ENCODE assay signal across 1 cellular context in the genomic region with DNA sequence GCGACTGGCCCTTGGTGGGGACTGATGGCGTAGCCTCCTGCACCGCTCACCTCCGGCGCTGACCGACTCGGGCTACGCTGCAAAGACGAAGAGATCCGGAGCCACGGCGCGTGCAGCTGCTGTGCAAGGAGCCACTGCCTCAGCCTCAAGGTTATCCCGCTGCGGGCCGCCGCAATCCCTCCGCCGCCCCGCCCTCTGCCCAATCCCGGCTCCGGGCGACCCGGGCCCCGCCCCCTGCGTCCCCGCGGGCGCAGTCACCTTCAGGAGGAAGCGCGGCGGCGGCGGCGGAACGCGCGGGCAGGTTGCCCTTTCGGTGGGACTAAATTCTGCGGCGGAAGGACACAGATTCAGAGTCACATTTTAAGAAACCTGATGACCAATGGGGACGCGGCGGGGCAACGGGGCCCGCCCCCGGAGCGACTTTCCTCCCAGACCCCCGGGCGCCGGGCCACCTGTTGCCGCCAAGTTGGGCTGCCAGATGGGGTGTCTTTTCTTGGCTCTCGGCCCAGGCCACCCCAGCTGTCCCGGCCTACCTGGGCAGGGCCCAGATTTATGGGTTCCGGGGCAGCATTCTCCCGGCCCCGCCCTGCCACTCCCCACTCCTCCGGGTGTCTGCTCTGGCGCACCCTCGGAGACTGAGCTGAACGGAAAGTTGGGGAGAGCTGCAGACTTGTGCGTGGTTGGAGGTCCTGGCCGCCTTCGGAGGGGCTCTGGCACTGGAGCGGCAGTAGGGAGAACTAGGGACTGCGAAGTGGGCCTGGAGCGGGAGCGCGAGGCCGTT.
TF ChIP-seq lines count a peak whose summit lies in the region.

TSS of gene PKM (minus strand) at position 125 of the 781 bp plus-strand sequence. CDS start 12,093 bp downstream, outside the sequence.

TF ChIP-seq in HEK293, 187 proteins besides CTCF, POLR2A, EP300 and RAD21 (continued from another document and continues in another):
- peak; percentile 100 for TF ChIP-seq ZEB2 (tag by site-specific recombination; IDR thresholded peaks at IDR 0.05)
- TF ChIP-seq TRIM28 (IDR thresholded peaks at IDR 0.05; ENCODE audit: borderline replicate concordance, low read length): peak; percentile 37; the same call in 1 of the 2 replicates
- no peak for TF ChIP-seq PRDM1 (tag by site-specific recombination; IDR thresholded peaks at IDR 0.05)
- no peak for TF ChIP-seq ZNF549 (tag by site-specific recombination; IDR thresholded peaks at IDR 0.05)
- 0 out of 2 replicates have a peak, but pooled peaks have one; percentile 5 for TF ChIP-seq ZNF548 (tag by site-specific recombination; IDR thresholded peaks at IDR 0.05)
- TF ChIP-seq ZBTB20 (tag by site-specific recombination; IDR thresholded peaks at IDR 0.05): peak; percentile 77
- no peak for TF ChIP-seq ZNF48 (tag by site-specific recombination; IDR thresholded peaks at IDR 0.05)
- TF ChIP-seq ZNF624 (tag by site-specific recombination; IDR thresholded peaks at IDR 0.05): peak; percentile 6; the same call in 1 of the 2 replicates
- TF ChIP-seq, protein P1, sequence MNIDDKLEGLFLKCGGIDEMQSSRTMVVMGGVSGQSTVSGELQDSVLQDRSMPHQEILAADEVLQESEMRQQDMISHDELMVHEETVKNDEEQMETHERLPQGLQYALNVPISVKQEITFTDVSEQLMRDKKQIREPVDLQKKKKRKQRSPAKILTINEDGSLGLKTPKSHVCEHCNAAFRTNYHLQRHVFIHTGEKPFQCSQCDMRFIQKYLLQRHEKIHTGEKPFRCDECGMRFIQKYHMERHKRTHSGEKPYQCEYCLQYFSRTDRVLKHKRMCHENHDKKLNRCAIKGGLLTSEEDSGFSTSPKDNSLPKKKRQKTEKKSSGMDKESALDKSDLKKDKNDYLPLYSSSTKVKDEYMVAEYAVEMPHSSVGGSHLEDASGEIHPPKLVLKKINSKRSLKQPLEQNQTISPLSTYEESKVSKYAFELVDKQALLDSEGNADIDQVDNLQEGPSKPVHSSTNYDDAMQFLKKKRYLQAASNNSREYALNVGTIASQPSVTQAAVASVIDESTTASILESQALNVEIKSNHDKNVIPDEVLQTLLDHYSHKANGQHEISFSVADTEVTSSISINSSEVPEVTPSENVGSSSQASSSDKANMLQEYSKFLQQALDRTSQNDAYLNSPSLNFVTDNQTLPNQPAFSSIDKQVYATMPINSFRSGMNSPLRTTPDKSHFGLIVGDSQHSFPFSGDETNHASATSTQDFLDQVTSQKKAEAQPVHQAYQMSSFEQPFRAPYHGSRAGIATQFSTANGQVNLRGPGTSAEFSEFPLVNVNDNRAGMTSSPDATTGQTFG (tag by site-specific recombination; IDR thresholded peaks at IDR 0.05; ENCODE audit: borderline replicate concordance): peak; percentile 84; the same call in 1 of the 2 replicates
- TF ChIP-seq ZNF138 (tag by site-specific recombination; IDR thresholded peaks at IDR 0.05; ENCODE audit: borderline replicate concordance): no peak
- TF ChIP-seq ZNF157 (tag by site-specific recombination; IDR thresholded peaks at IDR 0.05): no peak
- no peak for TF ChIP-seq OVOL3 (tag by site-specific recombination; IDR thresholded peaks at IDR 0.05)
- TF ChIP-seq ZBTB7A (tag by site-specific recombination; IDR thresholded peaks at IDR 0.05; ENCODE audit: low read depth): peak; percentile 97; the same call in 1 of the 2 replicates
- peak; percentile 83 for TF ChIP-seq ZSCAN23 (tag by site-specific recombination; IDR thresholded peaks at IDR 0.05)
- no peak for TF ChIP-seq ZNF792 (tag by site-specific recombination; IDR thresholded peaks at IDR 0.05)
- peak; percentile 22; the same call in 1 of the 2 replicates for TF ChIP-seq ZNF558 (tag by site-specific recombination; IDR thresholded peaks at IDR 0.05)
- peak; percentile 89 for TF ChIP-seq ZIC2 (tag by site-specific recombination; IDR thresholded peaks at IDR 0.05)
- no peak for TF ChIP-seq ZNF202 (tag by site-specific recombination; IDR thresholded peaks at IDR 0.05; ENCODE audit: borderline replicate concordance)
- no peak for TF ChIP-seq ZNF248 (tag by site-specific recombination; IDR thresholded peaks at IDR 0.05)
- TF ChIP-seq GLI4 (tag by site-specific recombination; IDR thresholded peaks at IDR 0.05): no peak
- peak; percentile 13; the same call in 1 of the 2 replicates for TF ChIP-seq ZNF2 (tag by site-specific recombination; IDR thresholded peaks at IDR 0.05)
- TF ChIP-seq, protein P2, sequence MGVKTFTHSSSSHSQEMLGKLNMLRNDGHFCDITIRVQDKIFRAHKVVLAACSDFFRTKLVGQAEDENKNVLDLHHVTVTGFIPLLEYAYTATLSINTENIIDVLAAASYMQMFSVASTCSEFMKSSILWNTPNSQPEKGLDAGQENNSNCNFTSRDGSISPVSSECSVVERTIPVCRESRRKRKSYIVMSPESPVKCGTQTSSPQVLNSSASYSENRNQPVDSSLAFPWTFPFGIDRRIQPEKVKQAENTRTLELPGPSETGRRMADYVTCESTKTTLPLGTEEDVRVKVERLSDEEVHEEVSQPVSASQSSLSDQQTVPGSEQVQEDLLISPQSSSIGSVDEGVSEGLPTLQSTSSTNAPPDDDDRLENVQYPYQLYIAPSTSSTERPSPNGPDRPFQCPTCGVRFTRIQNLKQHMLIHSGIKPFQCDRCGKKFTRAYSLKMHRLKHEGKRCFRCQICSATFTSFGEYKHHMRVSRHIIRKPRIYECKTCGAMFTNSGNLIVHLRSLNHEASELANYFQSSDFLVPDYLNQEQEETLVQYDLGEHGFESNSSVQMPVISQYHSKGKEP (tag by site-specific recombination; IDR thresholded peaks at IDR 0.05): peak; percentile 79
- no peak for TF ChIP-seq ZNF776 (tag by site-specific recombination; IDR thresholded peaks at IDR 0.05; ENCODE audit: borderline replicate concordance)
- peak; percentile 99 for TF ChIP-seq SCRT1 (tag by site-specific recombination; IDR thresholded peaks at IDR 0.05; ENCODE audit: borderline replicate concordance)
- TF ChIP-seq, protein P3, sequence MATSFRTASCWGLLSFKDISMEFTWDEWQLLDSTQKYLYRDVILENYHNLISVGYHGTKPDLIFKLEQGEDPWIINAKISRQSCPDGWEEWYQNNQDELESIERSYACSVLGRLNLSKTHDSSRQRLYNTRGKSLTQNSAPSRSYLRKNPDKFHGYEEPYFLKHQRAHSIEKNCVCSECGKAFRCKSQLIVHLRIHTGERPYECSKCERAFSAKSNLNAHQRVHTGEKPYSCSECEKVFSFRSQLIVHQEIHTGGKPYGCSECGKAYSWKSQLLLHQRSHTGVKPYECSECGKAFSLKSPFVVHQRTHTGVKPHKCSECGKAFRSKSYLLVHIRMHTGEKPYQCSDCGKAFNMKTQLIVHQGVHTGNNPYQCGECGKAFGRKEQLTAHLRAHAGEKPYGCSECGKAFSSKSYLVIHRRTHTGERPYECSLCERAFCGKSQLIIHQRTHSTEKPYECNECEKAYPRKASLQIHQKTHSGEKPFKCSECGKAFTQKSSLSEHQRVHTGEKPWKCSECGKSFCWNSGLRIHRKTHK (tag by site-specific recombination; IDR thresholded peaks at IDR 0.05): no peak
- TF ChIP-seq ZNF449 (tag by site-specific recombination; IDR thresholded peaks at IDR 0.05): peak; percentile 87
- TF ChIP-seq, protein P4, sequence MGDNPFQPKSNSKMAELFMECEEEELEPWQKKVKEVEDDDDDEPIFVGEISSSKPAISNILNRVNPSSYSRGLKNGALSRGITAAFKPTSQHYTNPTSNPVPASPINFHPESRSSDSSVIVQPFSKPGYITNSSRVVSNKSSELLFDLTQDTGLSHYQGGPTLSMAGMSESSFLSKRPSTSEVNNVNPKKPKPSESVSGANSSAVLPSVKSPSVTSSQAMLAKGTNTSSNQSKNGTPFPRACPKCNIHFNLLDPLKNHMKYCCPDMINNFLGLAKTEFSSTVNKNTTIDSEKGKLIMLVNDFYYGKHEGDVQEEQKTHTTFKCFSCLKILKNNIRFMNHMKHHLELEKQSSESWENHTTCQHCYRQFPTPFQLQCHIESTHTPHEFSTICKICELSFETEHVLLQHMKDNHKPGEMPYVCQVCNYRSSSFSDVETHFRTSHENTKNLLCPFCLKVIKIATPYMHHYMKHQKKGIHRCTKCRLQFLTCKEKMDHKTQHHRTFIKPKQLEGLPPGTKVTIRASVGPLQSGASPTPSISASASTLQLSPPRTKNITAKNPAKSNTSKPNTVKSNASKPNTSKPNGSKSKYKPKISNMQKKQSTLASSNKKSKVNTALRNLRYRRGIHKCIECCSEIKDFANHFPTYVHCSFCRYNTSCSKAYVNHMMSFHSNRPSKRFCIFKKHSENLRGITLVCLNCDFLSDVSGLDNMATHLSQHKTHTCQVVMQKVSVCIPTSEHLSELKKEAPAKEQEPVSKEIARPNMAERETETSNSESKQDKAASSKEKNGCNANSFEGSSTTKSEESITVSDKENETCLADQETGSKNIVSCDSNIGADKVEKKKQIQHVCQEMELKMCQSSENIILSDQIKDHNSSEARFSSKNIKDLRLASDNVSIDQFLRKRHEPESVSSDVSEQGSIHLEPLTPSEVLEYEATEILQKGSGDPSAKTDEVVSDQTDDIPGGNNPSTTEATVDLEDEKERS (tag by site-specific recombination; IDR thresholded peaks at IDR 0.05): no peak
- TF ChIP-seq KLF7 (tag by site-specific recombination; IDR thresholded peaks at IDR 0.05; ENCODE audit: borderline replicate concordance): peak; percentile 96
- TF ChIP-seq ZNF221 (tag by site-specific recombination; IDR thresholded peaks at IDR 0.05; ENCODE audit: borderline replicate concordance): no peak
- TF ChIP-seq ZNF580 (tag by site-specific recombination; IDR thresholded peaks at IDR 0.05): peak; percentile 88
- no peak for TF ChIP-seq ZNF571 (tag by site-specific recombination; IDR thresholded peaks at IDR 0.05)
- no peak for TF ChIP-seq ZNF132 (tag by site-specific recombination; IDR thresholded peaks at IDR 0.05; ENCODE audit: borderline replicate concordance)
- peak; percentile 94 for TF ChIP-seq GLIS2 (tag by site-specific recombination; IDR thresholded peaks at IDR 0.05)
- no peak for TF ChIP-seq ZNF626 (tag by site-specific recombination; IDR thresholded peaks at IDR 0.05)
- TF ChIP-seq, protein P5, sequence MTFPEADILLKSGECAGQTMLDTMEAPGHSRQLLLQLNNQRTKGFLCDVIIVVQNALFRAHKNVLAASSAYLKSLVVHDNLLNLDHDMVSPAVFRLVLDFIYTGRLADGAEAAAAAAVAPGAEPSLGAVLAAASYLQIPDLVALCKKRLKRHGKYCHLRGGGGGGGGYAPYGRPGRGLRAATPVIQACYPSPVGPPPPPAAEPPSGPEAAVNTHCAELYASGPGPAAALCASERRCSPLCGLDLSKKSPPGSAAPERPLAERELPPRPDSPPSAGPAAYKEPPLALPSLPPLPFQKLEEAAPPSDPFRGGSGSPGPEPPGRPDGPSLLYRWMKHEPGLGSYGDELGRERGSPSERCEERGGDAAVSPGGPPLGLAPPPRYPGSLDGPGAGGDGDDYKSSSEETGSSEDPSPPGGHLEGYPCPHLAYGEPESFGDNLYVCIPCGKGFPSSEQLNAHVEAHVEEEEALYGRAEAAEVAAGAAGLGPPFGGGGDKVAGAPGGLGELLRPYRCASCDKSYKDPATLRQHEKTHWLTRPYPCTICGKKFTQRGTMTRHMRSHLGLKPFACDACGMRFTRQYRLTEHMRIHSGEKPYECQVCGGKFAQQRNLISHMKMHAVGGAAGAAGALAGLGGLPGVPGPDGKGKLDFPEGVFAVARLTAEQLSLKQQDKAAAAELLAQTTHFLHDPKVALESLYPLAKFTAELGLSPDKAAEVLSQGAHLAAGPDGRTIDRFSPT (tag by site-specific recombination; IDR thresholded peaks at IDR 0.05): peak; percentile 100
- peak; percentile 79 for TF ChIP-seq EGR2 (tag by site-specific recombination; IDR thresholded peaks at IDR 0.05; ENCODE audit: low read depth)
- TF ChIP-seq, protein P6, sequence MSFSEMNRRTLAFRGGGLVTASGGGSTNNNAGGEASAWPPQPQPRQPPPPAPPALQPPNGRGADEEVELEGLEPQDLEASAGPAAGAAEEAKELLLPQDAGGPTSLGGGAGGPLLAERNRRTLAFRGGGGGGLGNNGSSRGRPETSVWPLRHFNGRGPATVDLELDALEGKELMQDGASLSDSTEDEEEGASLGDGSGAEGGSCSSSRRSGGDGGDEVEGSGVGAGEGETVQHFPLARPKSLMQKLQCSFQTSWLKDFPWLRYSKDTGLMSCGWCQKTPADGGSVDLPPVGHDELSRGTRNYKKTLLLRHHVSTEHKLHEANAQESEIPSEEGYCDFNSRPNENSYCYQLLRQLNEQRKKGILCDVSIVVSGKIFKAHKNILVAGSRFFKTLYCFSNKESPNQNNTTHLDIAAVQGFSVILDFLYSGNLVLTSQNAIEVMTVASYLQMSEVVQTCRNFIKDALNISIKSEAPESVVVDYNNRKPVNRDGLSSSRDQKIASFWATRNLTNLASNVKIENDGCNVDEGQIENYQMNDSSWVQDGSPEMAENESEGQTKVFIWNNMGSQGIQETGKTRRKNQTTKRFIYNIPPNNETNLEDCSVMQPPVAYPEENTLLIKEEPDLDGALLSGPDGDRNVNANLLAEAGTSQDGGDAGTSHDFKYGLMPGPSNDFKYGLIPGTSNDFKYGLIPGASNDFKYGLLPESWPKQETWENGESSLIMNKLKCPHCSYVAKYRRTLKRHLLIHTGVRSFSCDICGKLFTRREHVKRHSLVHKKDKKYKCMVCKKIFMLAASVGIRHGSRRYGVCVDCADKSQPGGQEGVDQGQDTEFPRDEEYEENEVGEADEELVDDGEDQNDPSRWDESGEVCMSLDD (tag by site-specific recombination; IDR thresholded peaks at IDR 0.05): peak; percentile 95
- no peak for TF ChIP-seq ZNF174 (tag by site-specific recombination; IDR thresholded peaks at IDR 0.05)
- no peak for TF ChIP-seq ZNF529 (tag by site-specific recombination; IDR thresholded peaks at IDR 0.05; ENCODE audit: insufficient replicate concordance)
- no peak; the same call in none of the 2 replicates for TF ChIP-seq ZNF184 (tag by site-specific recombination; IDR thresholded peaks at IDR 0.05)
- TF ChIP-seq MZF1 (tag by site-specific recombination; IDR thresholded peaks at IDR 0.05; ENCODE audit: borderline replicate concordance): no peak; the same call in 1 of the 2 replicates
- no peak; the same call in none of the 2 replicates for TF ChIP-seq ZNF639 (tag by site-specific recombination; IDR thresholded peaks at IDR 0.05)
